8 cellular contexts compared by ENCODE assay signal in the genomic region with DNA sequence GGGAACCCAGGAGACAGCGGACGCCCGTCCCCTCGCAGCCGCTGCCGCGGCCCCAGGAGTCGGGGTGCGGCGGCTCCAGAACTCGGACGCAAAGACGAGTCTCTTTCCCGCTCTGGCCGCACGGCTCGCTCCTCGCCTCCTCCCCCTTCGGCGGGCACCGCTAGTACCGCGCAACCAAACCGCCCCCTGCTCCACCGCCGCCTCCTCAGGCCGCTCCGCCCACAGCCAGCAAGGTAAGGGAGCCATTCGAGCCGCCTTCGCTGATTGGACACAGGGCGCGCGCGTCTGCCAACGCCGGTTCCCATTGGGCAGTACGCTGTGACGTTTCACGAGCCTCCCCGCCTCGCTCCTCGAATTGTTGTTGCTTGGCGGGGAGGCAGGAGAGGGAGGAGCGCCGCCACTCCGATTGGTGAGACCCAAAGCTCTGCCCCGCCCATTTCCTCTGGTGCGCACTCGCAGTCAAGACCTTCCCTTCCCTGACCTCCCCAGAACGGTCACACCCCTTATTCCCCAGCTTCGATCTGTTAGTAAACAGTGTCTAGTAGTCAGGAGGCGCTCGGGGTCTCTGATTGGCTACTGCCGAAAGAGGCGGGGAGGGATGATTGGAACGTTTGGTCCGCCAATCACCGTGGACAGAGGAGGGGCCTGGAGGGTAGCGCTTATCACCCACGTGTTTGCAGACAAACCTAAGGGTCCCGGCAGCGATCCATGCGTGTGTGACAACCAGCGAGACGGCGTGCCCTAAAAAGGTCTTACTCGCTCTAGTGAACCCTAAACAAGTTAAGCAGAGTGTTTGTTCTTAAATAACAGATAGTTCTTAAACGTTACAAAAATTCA. TPM values are rescaled to one million over a fixed set of nuclear protein-coding genes. Genes with fewer than 3 reads are reported as not detected.
DNase-seq lines count a peak whose midpoint lies in the region; ATAC-seq, FAIRE-seq and TF ChIP-seq lines count a peak whose summit lies in the region.

RPS6KA5 (minus strand) TSS at position 170 of the 837 bp plus-strand sequence. CDS start 207 bp downstream, outside the sequence.

- H3F3A ChIP-seq in Loucy (ENCODE audit: low read depth) = peaks cover 19% of the 10 kb centered on the region

- TF ChIP-seq POLR2A in H54 (IDR thresholded peaks at IDR 0.05; ENCODE audit: low read depth, low read length) (peak; percentile 50; the same call in 1 of the 2 replicates), Raji (IDR thresholded peaks at IDR 0.05; ENCODE audit: insufficient read depth, low read depth, low read length) (peak; percentile 71)

- H4K20me1 ChIP-seq in Loucy (ENCODE audit: insufficient read depth, low read length, poor library complexity, severe bottlenecking) = peaks cover 16% of the 10 kb centered on the region

- H3K4me2 ChIP-seq in Loucy (ENCODE audit: low read depth, low read length, poor library complexity, severe bottlenecking) = peak within 1 kb of the TSS; percentile 98

- peak within 1 kb of the TSS; percentile 94 for H3K4me3 ChIP-seq in Loucy (ENCODE audit: low read length, poor library complexity, severe bottlenecking)

- no peaks in the 10 kb centered on the region for H3K27me3 Mint-ChIP-seq in natural killer cell (ENCODE audit: low read depth in 2 of 2)

- TF ChIP-seq CTCF in Loucy (conservative IDR thresholded peaks at IDR 0.05; ENCODE audit: low read length) (no peak), natural killer cell (IDR thresholded peaks at IDR 0.05) (no peak)

- H3K79me2 ChIP-seq in Loucy (ENCODE audit: insufficient read depth, low read length) = peaks cover 60% of the 10 kb centered on the region

- peaks cover 55% of the 10 kb centered on the region for H3K4me1 ChIP-seq in Loucy (ENCODE audit: insufficient read depth, low read length, poor library complexity, severe bottlenecking)

- intact Hi-C loops in natural killer cell (cut with micrococcal nuclease) = loop anchor here (1.0 to 10.0 kb wide), 10 partner anchors 38 to 1106 kb away; partner anchors contain the start of genes CCDC88C, DGLUCY, EFCAB11 and GPR68

- ATAC-seq in natural killer cell = peak; percentile 81 to 91 (median 82)

- H3K9me3 ChIP-seq in Loucy (ENCODE audit: insufficient read depth, low read depth, low read length) = no peaks in the 10 kb centered on the region

- no peaks in the 10 kb centered on the region for H3K27me3 ChIP-seq in Loucy (ENCODE audit: insufficient read depth, low read length, poor library complexity, severe bottlenecking)

- no peaks in the 10 kb centered on the region for H3K9me3 Mint-ChIP-seq in natural killer cell

- H3K36me3 ChIP-seq in Loucy (ENCODE audit: insufficient read depth, low read length) = no peaks in the 10 kb centered on the region

- DNase-seq in EL (peak; percentile 100), H54 (ENCODE audit: insufficient read length, low spot score) (peak; percentile 91), fibroblast of peridontal ligament (ENCODE audit: extremely low read depth) (peak; percentile 100), natural killer cell (peak; percentile 98)
- peak; percentile 99 for DNase-seq in activated T-helper 9 cell treated with anti-CD3 and anti-CD28 coated beads, Interleukin-2, amount 50 U/mL, for 16 hours (ENCODE audit: low read depth)
- DNase-seq in stimulated activated naive CD4-positive, alpha-beta T cell treated with Interleukin-2 at 50 U/mL for 16 hours (lab: John Stamatoyannopoulos, UW) = peak; percentile 100

- no peaks in the 10 kb centered on the region for H3K9me2 ChIP-seq in Loucy (replicated peaks; ENCODE audit: low read depth, low read length)

- peak within 1 kb of the TSS; percentile 60; the same call in 1 of the 2 replicates for H2AFZ ChIP-seq in Loucy (ENCODE audit: low read length)

- FAIRE-seq in H54 (lab: Jason Lieb, UNC) = peak; percentile 100

- H3K27ac Mint-ChIP-seq in natural killer cell = no peak within 1 kb of the TSS

- peak within 1 kb of the TSS; percentile 94 for H3K9ac ChIP-seq in Loucy (ENCODE audit: low read depth, low read length, poor library complexity, severe bottlenecking)

- H3K36me3 Mint-ChIP-seq in natural killer cell = no peaks in the 10 kb centered on the region

- peaks cover 38 to 51% of the 10 kb centered on the region in 2 donors for H3K4me1 Mint-ChIP-seq in natural killer cell

- peak within 1 kb of the TSS; percentile 82 for H3K4me3 Mint-ChIP-seq in natural killer cell

RNA-seq across cellular contexts. Expression of gene RPS6KA5, which starts in this region (rescaled TPM):
- total RNA-seq in natural killer cell = 10 to 100 TPM; 24.1 to 28.5 (median 27.9) TPM

Comparison
In these comparisons a context has a peak if more than half of its experiments do, and no peak if none do; other contexts are left out.
1. Peak in every context shown above with its lines: DNase-seq, ATAC-seq and H3K4me3 ChIP-seq.